In the genomic region with DNA sequence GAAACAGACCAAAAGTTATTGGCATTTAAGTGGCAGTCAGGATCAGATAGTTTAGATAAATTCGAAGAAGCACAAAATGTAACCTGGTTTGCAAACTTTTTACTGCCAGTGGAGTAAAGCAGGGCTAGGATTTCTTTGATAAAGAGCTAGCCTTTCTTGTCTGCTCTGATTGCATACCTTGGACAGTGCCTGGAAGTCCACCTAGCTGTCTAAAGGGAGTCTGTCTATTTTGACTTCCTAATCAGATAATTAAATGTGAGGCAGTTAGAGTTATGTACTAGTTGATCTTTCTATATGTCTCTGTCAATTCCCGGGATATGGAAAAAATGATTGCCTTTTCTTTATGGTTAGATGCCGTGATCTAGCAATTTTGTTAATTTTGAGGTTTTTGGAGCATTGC, we compare ENCODE assay signal across 18 cellular contexts. TPM values are rescaled to one million over a fixed set of nuclear protein-coding genes. Genes with fewer than 3 reads are reported as not detected.
DNase-seq lines count a peak whose midpoint lies in the region; ATAC-seq, FAIRE-seq and TF ChIP-seq lines count a peak whose summit lies in the region.
"Had no signal": no experiment of that assay in that cellular context is flagged by ENCODE, and none has a peak within 500 bp of the region (broad histone marks: within the 10 kb centered on the region; RNA-seq: fewer than 3 reads in every experiment).

No MANE protein-coding gene starts in this region.

- H2AFZ ChIP-seq in GM23338, result no peak overlapping the region
- no peak overlapping the region for H2AFZ ChIP-seq in endothelial cell of umbilical vein (ENCODE audit: low read depth, low read length)
- H2AFZ ChIP-seq in neural progenitor cell (replicated peaks), result no peak overlapping the region

- H3K79me2 ChIP-seq in GM23338 (replicated peaks; ENCODE audit: insufficient read depth) (peaks cover 28% of the 10 kb centered on the region), endothelial cell of umbilical vein (ENCODE audit: control insufficient read depth, insufficient read depth, low read length) (peaks cover 52% of the 10 kb centered on the region), neural progenitor cell (ENCODE audit: low read depth) (peaks cover 40% of the 10 kb centered on the region)

- H3K9me3 Mint-ChIP-seq in GM23338 (no peaks in the 10 kb centered on the region), osteocyte (ENCODE audit: unreplicated experiment) (no peaks in the 10 kb centered on the region), neural progenitor cell (no peaks in the 10 kb centered on the region)
- H3K9me3 Mint-ChIP-seq: immature natural killer cell, WTC11 had no signal

- H3K27ac Mint-ChIP-seq in GM23338 (no peak overlapping the region), osteocyte (ENCODE audit: unreplicated experiment) (peak overlapping the region; percentile 49), neural progenitor cell (no peak overlapping the region)
- H3K27ac Mint-ChIP-seq: WTC11 had no signal

- DNase-seq in GM23338 (ENCODE audit: low spot score), result no peak
- DNase-seq in endothelial cell of umbilical vein (ENCODE audit: low read depth, low spot score), result no peak
- DNase-seq in osteocyte (ENCODE audit: extremely low spot score, unreplicated experiment), result no peak
- DNase-seq in neural progenitor cell (ENCODE audit: low spot score), result no peak
- DNase-seq: activated CD8-positive, alpha-beta memory T cell treated with anti-CD3 and anti-CD28 coated beads for 24 hours; DMS 273 treated with DMSO at 0.1 percent for 48 hours; immature natural killer cell; NCI-H2171 treated with DMSO at 0.1 percent for 48 hours; right cardiac atrium; substantia nigra had no signal

- no peaks in the 10 kb centered on the region for H3K36me3 Mint-ChIP-seq in GM23338 (ENCODE audit: low read depth)
- H3K36me3 Mint-ChIP-seq in osteocyte (ENCODE audit: unreplicated experiment), result no peaks in the 10 kb centered on the region
- H3K36me3 Mint-ChIP-seq in neural progenitor cell, result peaks cover 4% of the 10 kb centered on the region
- H3K36me3 Mint-ChIP-seq: immature natural killer cell, WTC11 had no signal

- POLR2A ChIA-PET in endothelial cell of umbilical vein (lab: Charles Lee), result no interaction called here

- peaks cover 10% of the 10 kb centered on the region; the same call in 2 of the 3 replicates for H3K4me1 Mint-ChIP-seq in GM23338
- peaks cover 55% of the 10 kb centered on the region for H3K4me1 Mint-ChIP-seq in osteocyte (ENCODE audit: unreplicated experiment)
- peaks cover 19% of the 10 kb centered on the region for H3K4me1 Mint-ChIP-seq in neural progenitor cell

- no peak for TF ChIP-seq CTCF in GM23338 (conservative IDR thresholded peaks at IDR 0.05; ENCODE audit: low read depth in 2 of 2)
- no peak for TF ChIP-seq CTCF in endothelial cell of umbilical vein (IDR thresholded peaks at IDR 0.05; ENCODE audit: extremely low read depth in 1 of 2, insufficient read depth in 1 of 2, low read depth in 1 of 2, low read length in 2 of 2)
- no peak for TF ChIP-seq CTCF in osteocyte (IDR thresholded peaks at IDR 0.05)
- no peak for TF ChIP-seq CTCF in neural progenitor cell (IDR thresholded peaks at IDR 0.05)

- H3F3A ChIP-seq in GM23338 (replicated peaks; ENCODE audit: low read depth) (peaks cover 4% of the 10 kb centered on the region; the same call in 1 of the 2 replicates), neural progenitor cell (ENCODE audit: low read depth) (peaks cover 11% of the 10 kb centered on the region)

- intact Hi-C loops in endothelial cell of umbilical vein (cut with micrococcal nuclease), result no loop called here

- dilution Hi-C loops in endothelial cell of umbilical vein (cut with MboI; ENCODE audit: extremely low pct_ligation_motif_present, low sequenced_read_pairs), result no loop called here

- H3K4me3 ChIP-seq in GM23338 (no peak overlapping the region), endothelial cell of umbilical vein (replicated peaks in 1 of 3; ENCODE audit: insufficient read depth in 1 of 3, low read depth in 1 of 3, low read length in 3 of 3) (no peak overlapping the region), neural progenitor cell (no peak overlapping the region)
- H3K4me3 ChIP-seq: BLaER1 had no signal

- no TSS peak for BruUV-seq in endothelial cell of umbilical vein (replicated peaks; lab: Mats Ljungman, UMichigan)

- no peak for TF ChIP-seq POLR2A in endothelial cell of umbilical vein (IDR thresholded peaks at IDR 0.05; ENCODE audit: low read depth, low read length)

- no peaks in the 10 kb centered on the region for H3K9me1 ChIP-seq in endothelial cell of umbilical vein (replicated peaks; ENCODE audit: control insufficient read depth, extremely low read depth, insufficient read depth, low read length)

- H3K27ac ChIP-seq in GM23338 (ENCODE audit: low read depth), result no peak overlapping the region
- H3K27ac ChIP-seq in endothelial cell of umbilical vein (ENCODE audit: insufficient read depth, low read depth, low read length), result no peak overlapping the region
- H3K27ac ChIP-seq in neural progenitor cell, result no peak overlapping the region
- H3K27ac ChIP-seq: BLaER1 had no signal

- no peak for ATAC-seq in GM23338
- no peak for ATAC-seq in HG02763 (IDR thresholded peaks at IDR 0.05; ENCODE audit: unreplicated experiment)
- no peak for ATAC-seq in HG02610 (IDR thresholded peaks at IDR 0.05; ENCODE audit: unreplicated experiment)
- ATAC-seq: right cardiac atrium, WTC11 had no signal

- H3K4me1 ChIP-seq in GM23338 (ENCODE audit: insufficient read depth) (peaks cover 5% of the 10 kb centered on the region), endothelial cell of umbilical vein (ENCODE audit: control insufficient read depth, extremely low read depth, insufficient read depth, low read length) (peaks cover 11% of the 10 kb centered on the region), neural progenitor cell (peaks cover 10% of the 10 kb centered on the region)

- peaks cover 3% of the 10 kb centered on the region; the same call in 1 of the 2 replicates for H3K9me2 ChIP-seq in GM23338 (ENCODE audit: insufficient read depth)

- FAIRE-seq in endothelial cell of umbilical vein (lab: Jason Lieb, UNC), result peak; percentile 26
- FAIRE-seq: endometrium, GM19239 had no signal

- H3K9me3 ChIP-seq in endothelial cell of umbilical vein (replicated peaks; ENCODE audit: control insufficient read depth, insufficient read depth, low read length), result no peaks in the 10 kb centered on the region
- H3K9me3 ChIP-seq in neural progenitor cell (ENCODE audit: low read depth), result no peaks in the 10 kb centered on the region
- H3K9me3 ChIP-seq: BLaER1 had no signal

- H3K36me3 ChIP-seq in GM23338 (ENCODE audit: insufficient read depth) (no peaks in the 10 kb centered on the region), endothelial cell of umbilical vein (ENCODE audit: control insufficient read depth in 2 of 2, extremely low read depth in 1 of 2, insufficient read depth in 2 of 2, low read length in 2 of 2) (no peaks in the 10 kb centered on the region), neural progenitor cell (no peaks in the 10 kb centered on the region)
- H3K36me3 ChIP-seq: BLaER1 had no signal

- H3K4me3 Mint-ChIP-seq in GM23338 (no peak overlapping the region), osteocyte (ENCODE audit: unreplicated experiment) (no peak overlapping the region), neural progenitor cell (no peak overlapping the region)
- H3K4me3 Mint-ChIP-seq: immature natural killer cell, WTC11 had no signal

- no peaks in the 10 kb centered on the region for H4K20me1 ChIP-seq in GM23338 (replicated peaks; ENCODE audit: insufficient read depth)
- peaks cover 5% of the 10 kb centered on the region for H4K20me1 ChIP-seq in endothelial cell of umbilical vein (replicated peaks; ENCODE audit: control insufficient read depth, extremely low read depth, insufficient read depth, low read length)
- H4K20me1 ChIP-seq in neural progenitor cell (ENCODE audit: low read depth), result peaks cover 6% of the 10 kb centered on the region

- H3K4me2 ChIP-seq in GM23338 (no peak overlapping the region), endothelial cell of umbilical vein (ENCODE audit: insufficient read depth, low read length) (no peak overlapping the region), neural progenitor cell (no peak overlapping the region)
- H3K4me2 ChIP-seq: BLaER1 had no signal

- H3K9ac ChIP-seq in endothelial cell of umbilical vein (replicated peaks; ENCODE audit: extremely low read depth, insufficient read depth, low read length) (no peak overlapping the region), neural progenitor cell (no peak overlapping the region)
- H3K9ac ChIP-seq: BLaER1 had no signal

- peaks cover 6% of the 10 kb centered on the region for H3K27me3 Mint-ChIP-seq in GM23338 (ENCODE audit: insufficient read depth, low read depth, poor library complexity)
- no peaks in the 10 kb centered on the region for H3K27me3 Mint-ChIP-seq in osteocyte (ENCODE audit: unreplicated experiment)
- no peaks in the 10 kb centered on the region for H3K27me3 Mint-ChIP-seq in neural progenitor cell (ENCODE audit: insufficient read depth, low read depth)

- H3K27me3 ChIP-seq in GM23338 (ENCODE audit: insufficient read depth) (peaks cover 14% of the 10 kb centered on the region), endothelial cell of umbilical vein (ENCODE audit: control insufficient read depth in 2 of 2, insufficient read depth in 2 of 2, low read length in 2 of 2) (no peaks in the 10 kb centered on the region), neural progenitor cell (peaks cover 12% of the 10 kb centered on the region)

- CTCF ChIA-PET in endothelial cell of umbilical vein (lab: Charles Lee), result interaction anchor here (1.0 to 1.4 kb wide), 6 partner anchors 10 to 232 kb away, joined by 3 to 8 read pairs (median 4); a partner anchor contains a TSS

RNA-seq across cellular contexts. Expression of a gene that starts 4.1 kb away (rescaled TPM):
- 11.2 and 14.1 TPM in 2 replicates for total RNA-seq in GM23338 (2014; rRNA removed; shearing (Covaris generic))
- polyA plus RNA-seq in GM23338 (2016; fragmentation: Nextera tagmentation; extraction: Ambion mirVana), result 5.5 and 9.8 TPM in 2 replicates
- polyA plus RNA-seq in PFSK-1 (2012; ENCODE audit: insufficient read length, low read depth), result 9.6 TPM
- 17.1 and 19.8 TPM in 2 replicates for total RNA-seq in endothelial cell of umbilical vein
- 5.8 and 6.0 TPM in 2 replicates for polyA plus RNA-seq in endothelial cell of umbilical vein
- 9.9 and 11.5 TPM in 2 replicates for polyA plus RNA-seq in endothelial cell of umbilical vein (2011; cell fraction: cytosol; rRNA removed)
- 8.9 and 9.7 TPM in 2 replicates for polyA plus RNA-seq in endothelial cell of umbilical vein (2011; cell fraction: nucleus; rRNA removed)
- polyA plus RNA-seq in endothelial cell of umbilical vein (2012), result 6.5 and 15.2 TPM in 2 replicates
- 5.9 and 6.3 TPM in 2 replicates for polyA minus RNA-seq in endothelial cell of umbilical vein
- 38.9 TPM for polyA minus RNA-seq in endothelial cell of umbilical vein (2011; cell fraction: cytosol; rRNA and poly(A)+ RNA removed)
- 6.5 and 9.8 TPM in 2 replicates for polyA minus RNA-seq in endothelial cell of umbilical vein (2011; cell fraction: nucleus; rRNA and poly(A)+ RNA removed)
- 37.1 and 40.9 TPM in 2 replicates for total RNA-seq in osteocyte
- total RNA-seq in neural progenitor cell (ENCODE audit: low replicate concordance), result 25.7 and 35.4 TPM in 2 replicates

RNA-seq across cellular contexts. Expression of a gene that starts 24.0 kb away (rescaled TPM):
- not detected in 2 replicates for total RNA-seq in GM23338 (2014; rRNA removed; shearing (Covaris generic))
- polyA plus RNA-seq in GM23338 (2016; fragmentation: Nextera tagmentation; extraction: Ambion mirVana), result not detected in 2 replicates
- polyA plus RNA-seq in PFSK-1 (2012; ENCODE audit: insufficient read length, low read depth), result not detected
- total RNA-seq in endothelial cell of umbilical vein, result not detected in 2 replicates
- polyA plus RNA-seq in endothelial cell of umbilical vein, result not detected in 2 replicates
- polyA plus RNA-seq in endothelial cell of umbilical vein (2011; cell fraction: cytosol; rRNA removed), result not detected in 2 replicates
- 0.11 TPM in 1 of 2 replicates, not detected in the other for polyA plus RNA-seq in endothelial cell of umbilical vein (2011; cell fraction: nucleus; rRNA removed)
- polyA plus RNA-seq in endothelial cell of umbilical vein (2012), result not detected in 2 replicates
- not detected in 2 replicates for polyA minus RNA-seq in endothelial cell of umbilical vein
- not detected for polyA minus RNA-seq in endothelial cell of umbilical vein (2011; cell fraction: cytosol; rRNA and poly(A)+ RNA removed)
- not detected in 2 replicates for polyA minus RNA-seq in endothelial cell of umbilical vein (2011; cell fraction: nucleus; rRNA and poly(A)+ RNA removed)
- total RNA-seq in osteocyte, result 0.70 and 1.1 TPM in 2 replicates
- not detected in 2 replicates for total RNA-seq in neural progenitor cell (ENCODE audit: low replicate concordance)
- total RNA-seq: glomerular endothelial cell, right cardiac atrium, WTC11 had no signal
- polyA plus RNA-seq: immature natural killer cell, right cardiac atrium had no signal
